In the genomic region with DNA sequence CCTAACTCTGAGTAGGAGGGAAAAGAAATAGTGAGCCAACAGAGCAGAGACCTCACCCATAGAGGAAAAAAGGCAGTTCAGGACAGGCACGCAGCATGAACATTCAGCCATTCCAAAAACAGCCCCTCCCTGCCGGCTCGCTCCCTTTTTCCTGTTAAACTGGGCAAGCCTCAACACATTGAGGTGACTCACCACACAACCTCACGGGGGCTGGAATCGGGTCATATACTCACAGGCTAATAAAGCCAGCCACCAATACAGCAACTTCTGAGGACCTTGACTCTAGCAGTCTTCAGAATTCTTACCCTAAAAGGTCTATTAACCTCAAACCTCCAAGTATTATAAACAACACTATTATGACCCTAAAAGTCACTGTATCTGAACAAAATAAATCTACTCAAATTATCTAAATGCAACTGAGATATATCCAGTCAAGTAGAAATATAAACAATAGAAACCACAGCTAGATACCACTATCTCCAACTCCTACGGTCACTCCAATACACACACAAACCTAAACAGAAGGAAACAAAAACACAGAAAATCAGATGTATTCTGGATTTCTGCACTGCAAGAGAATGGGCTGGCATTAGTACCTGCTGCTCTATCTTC, we compare ENCODE assay signal across 8 cellular contexts. TPM values are rescaled to one million over a fixed set of nuclear protein-coding genes. Genes with fewer than 3 reads are reported as not detected.
DNase-seq lines count a peak whose midpoint lies in the region; ATAC-seq and TF ChIP-seq lines count a peak whose summit lies in the region.

No MANE protein-coding gene starts in this region.

- ATAC-seq in HG03571 (IDR thresholded peaks at IDR 0.05; ENCODE audit: unreplicated experiment) = no peak
- no peak for ATAC-seq in GM18867 (IDR thresholded peaks at IDR 0.05; ENCODE audit: unreplicated experiment)

- peak overlapping the region; percentile 2 for H3K4me3 ChIP-seq in retinal pigment epithelial cell (ENCODE audit: low read length)

- DNase-seq in GM04504 (ENCODE audit: low read depth) (peak; percentile 82), SW 1271 (lab: John Stamatoyannopoulos, UW) (peak; percentile 75 to 88), cardiac septum (ENCODE audit: low spot score) (peak; percentile 92), retinal pigment epithelial cell (ENCODE audit: low read depth) (peak; percentile 74), foreskin melanocyte (no peak), NCI-H774 (lab: John Stamatoyannopoulos, UW) (no peak)

- intact Hi-C loops in cardiac septum (cut with DNase I) = no loop called here

- TF ChIP-seq CTCF in retinal pigment epithelial cell (conservative IDR thresholded peaks at IDR 0.05; ENCODE audit: low read depth, low read length) = no peak

RNA-seq across cellular contexts. Expression of a gene that starts 6.3 kb away (rescaled TPM):
- total RNA-seq in cardiac septum = 998 TPM

RNA-seq across cellular contexts. Expression of a gene that starts 43.0 kb away (rescaled TPM):
- 0.16 TPM for total RNA-seq in cardiac septum

Comparison
In these comparisons a context has a peak if more than half of its experiments do, and no peak if none do; other contexts are left out.
1. DNase-seq: peak in GM04504 (single experiment), SW 1271 (2 of 2), cardiac septum (single experiment) and retinal pigment epithelial cell (single experiment); none in foreskin melanocyte (single experiment) and NCI-H774 (single experiment).